19 cellular contexts compared by ENCODE assay signal in the genomic region with DNA sequence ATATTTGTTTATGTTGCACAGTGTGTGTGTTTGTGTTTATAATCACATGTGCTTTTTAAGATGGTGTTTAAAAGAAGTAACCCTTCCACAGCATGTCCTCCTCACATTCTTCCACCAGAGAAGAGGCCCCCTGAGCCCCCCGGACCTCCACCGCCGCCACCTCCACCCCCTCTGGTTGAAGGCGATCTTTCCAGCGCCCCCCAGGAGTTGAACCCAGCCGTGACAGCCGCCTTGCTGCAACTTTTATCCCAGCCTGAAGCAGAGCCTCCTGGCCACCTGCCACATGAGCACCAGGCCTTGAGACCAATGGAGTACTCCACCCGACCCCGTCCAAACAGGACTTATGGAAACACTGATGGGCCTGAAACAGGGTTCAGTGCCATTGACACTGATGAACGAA.
A peak's percentile ranks its signal among the peaks of the same experiment; 100 is the strongest.
DNase-seq lines count a peak whose midpoint lies in the region; ATAC-seq and TF ChIP-seq lines count a peak whose summit lies in the region.
"Had no signal": no experiment of that assay in that cellular context is flagged by ENCODE, and none has a peak within 500 bp of the region (broad histone marks: within the 10 kb centered on the region; RNA-seq: fewer than 3 reads in every experiment).

No MANE protein-coding gene starts in this region.

- peaks cover 29% of the 10 kb centered on the region for H4K20me1 ChIP-seq in BLaER1
- H4K20me1 ChIP-seq in OCI-LY3 (ENCODE audit: insufficient read depth, low read length), result no peaks in the 10 kb centered on the region
- no peaks in the 10 kb centered on the region for H4K20me1 ChIP-seq in Karpas-422 (ENCODE audit: insufficient read depth, low read depth, low read length)

- peaks cover 71% of the 10 kb centered on the region for H3K36me3 ChIP-seq in BLaER1
- H3K36me3 ChIP-seq in OCI-LY3 (replicated peaks; ENCODE audit: low read depth, low read length), result peaks cover 52% of the 10 kb centered on the region
- H3K36me3 ChIP-seq in prostate gland, result peaks cover 0 to 13% of the 10 kb centered on the region in 2 donors
- peaks cover 51% of the 10 kb centered on the region for H3K36me3 ChIP-seq in Karpas-422 (ENCODE audit: insufficient read depth, low read length)

- H3K9ac ChIP-seq in BLaER1 (no peak overlapping the region), OCI-LY3 (ENCODE audit: low read length) (no peak overlapping the region), Karpas-422 (ENCODE audit: low read length) (no peak overlapping the region)

- H3K4me2 ChIP-seq in BLaER1 (peak overlapping the region; percentile 12; the same call in 1 of the 2 replicates), OCI-LY3 (ENCODE audit: low read length) (no peak overlapping the region), Karpas-422 (ENCODE audit: low read depth, low read length, poor library complexity, severe bottlenecking) (no peak overlapping the region)
- H3K4me2 ChIP-seq: GM23338 had no signal

- ATAC-seq in sciatic nerve, result no peak
- ATAC-seq: CD8-positive, alpha-beta T cell; GM12878; GM23338; HCT116 had no signal

- no peaks in the 10 kb centered on the region for H3K9me2 ChIP-seq in Karpas-422 (replicated peaks; ENCODE audit: insufficient read depth, low read length)

- no peaks in the 10 kb centered on the region for H3K9me3 ChIP-seq in BLaER1
- H3K9me3 ChIP-seq in OCI-LY3 (ENCODE audit: insufficient read depth, low read length), result no peaks in the 10 kb centered on the region
- no peaks in the 10 kb centered on the region for H3K9me3 ChIP-seq in prostate gland
- H3K9me3 ChIP-seq in Karpas-422 (ENCODE audit: low read length), result no peaks in the 10 kb centered on the region
- H3K9me3 ChIP-seq: Caco-2 had no signal

- H3K27me3 ChIP-seq in BLaER1, result no peaks in the 10 kb centered on the region
- no peaks in the 10 kb centered on the region for H3K27me3 ChIP-seq in OCI-LY3 (ENCODE audit: low read depth, low read length)
- no peaks in the 10 kb centered on the region for H3K27me3 ChIP-seq in prostate gland (replicated peaks; ENCODE audit: insufficient read depth)
- H3K27me3 ChIP-seq in Karpas-422 (ENCODE audit: low read length), result no peaks in the 10 kb centered on the region

- H2AFZ ChIP-seq in OCI-LY3 (ENCODE audit: low read depth, low read length) (no peak overlapping the region), Karpas-422 (ENCODE audit: low read length) (no peak overlapping the region)
- H2AFZ ChIP-seq: GM23338 had no signal

- H3K4me1 ChIP-seq in BLaER1, result peaks cover 41% of the 10 kb centered on the region
- peaks cover 26% of the 10 kb centered on the region for H3K4me1 ChIP-seq in OCI-LY3 (ENCODE audit: low read length)
- H3K4me1 ChIP-seq in prostate gland (replicated peaks), result no peaks in the 10 kb centered on the region
- H3K4me1 ChIP-seq in Karpas-422 (ENCODE audit: low read length), result no peaks in the 10 kb centered on the region

- H3K79me2 ChIP-seq in OCI-LY3 (ENCODE audit: low read length) (peaks cover 3% of the 10 kb centered on the region; the same call in 1 of the 2 replicates), Karpas-422 (ENCODE audit: low read length) (no peaks in the 10 kb centered on the region)

- DNase-seq in erythroblast (lab: John Stamatoyannopoulos, UW) (peak; percentile 13 to 19), prostate gland (ENCODE audit: low spot score) (peak; percentile 11), sciatic nerve (ENCODE audit: low spot score) (no peak), Karpas-422 (no peak), NOMO-1 treated with dmso at 0.1 percent for 144 hours (lab: John Stamatoyannopoulos, UW; ENCODE audit: unreplicated experiment) (no peak)
- DNase-seq: Caco-2; CD4-positive, CD25-positive, alpha-beta regulatory T cell; CD8-positive, alpha-beta T cell; DMS153; DMS79; EL; GDM1; H9 had no signal

- 63% methylated on average over 10 of the region's 10 CpGs for WGBS in prostate gland

- H3K27ac ChIP-seq in BLaER1, result 0 out of 2 replicates have a peak overlapping the region, but pooled peaks have one; percentile 45
- H3K27ac ChIP-seq in OCI-LY3 (ENCODE audit: low read length), result peak overlapping the region; percentile 76; the same call in 1 of the 2 replicates
- H3K27ac ChIP-seq in prostate gland, result no peak overlapping the region
- no peak overlapping the region for H3K27ac ChIP-seq in Karpas-422 (ENCODE audit: low read length)
- H3K27ac ChIP-seq: C4-2B had no signal

- intact Hi-C loops in prostate gland (cut with DNase I), result no loop called here
- intact Hi-C loops in sciatic nerve (cut with DNase I), result no loop called here

- TF ChIP-seq POLR2A in erythroblast (IDR thresholded peaks at IDR 0.05; ENCODE audit: low read length), result no peak
- TF ChIP-seq POLR2A in prostate gland (IDR thresholded peaks at IDR 0.05), result no peak

- H3K4me3 ChIP-seq in BLaER1 (no peak overlapping the region), OCI-LY3 (ENCODE audit: low read length) (no peak overlapping the region), prostate gland (no peak overlapping the region), Karpas-422 (ENCODE audit: low read length) (no peak overlapping the region)
- H3K4me3 ChIP-seq: GM12878, GM23338 had no signal

- TF ChIP-seq CTCF in OCI-LY3 (IDR thresholded peaks at IDR 0.05; ENCODE audit: low read depth, low read length) (no peak), prostate gland (IDR thresholded peaks at IDR 0.05) (no peak)

Comparison
In these comparisons a context has a peak if more than half of its experiments do, and no peak if none do; other contexts are left out.
1. H3K27ac ChIP-seq: peak in BLaER1 (single experiment) and OCI-LY3 (single experiment); none in prostate gland (0 of 2) and Karpas-422 (single experiment).
2. DNase-seq: peak in erythroblast (2 of 2) and prostate gland (single experiment); none in sciatic nerve (single experiment), Karpas-422 (single experiment) and NOMO-1 treated with dmso at 0.1 percent for 144 hours (single experiment).